ENCODE assay signal across 14 cellular contexts in genomic region chr10:79914410-79914997, GRCh38. TPM values are rescaled to one million over a fixed set of nuclear protein-coding genes. Genes with fewer than 3 reads are reported as not detected.
A peak's percentile ranks its signal among the peaks of the same experiment; 100 is the strongest.
DNase-seq lines count a peak whose midpoint lies in the region; ATAC-seq, FAIRE-seq and TF ChIP-seq lines count a peak whose summit lies in the region.
"Not testable (repeated sequence)": the region's sequence is repeated elsewhere in the genome, so short reads cannot be mapped to it uniquely, and the experiment has no call there.
"Had no signal": no experiment of that assay in that cellular context is flagged by ENCODE, and none has a peak within 500 bp of the region (broad histone marks: within the 10 kb centered on the region; RNA-seq: fewer than 3 reads in every experiment).

No MANE protein-coding gene starts in this region.

- not testable (repeated sequence) for H3K36me3 ChIP-seq in MM.1S (replicated peaks; ENCODE audit: insufficient read depth, low read length); Panc1 (ENCODE audit: control insufficient read depth, insufficient read depth, low read length); K562 (ENCODE audit: control insufficient read depth, insufficient read depth, low read length); HepG2 (replicated peaks in 1 of 2; ENCODE audit: control insufficient read depth in 1 of 2, insufficient read depth in 2 of 2, low read length in 2 of 2); small intestine (ENCODE audit: control insufficient read depth in 2 of 2, insufficient read depth in 2 of 2, low read length in 2 of 2)

- not testable (repeated sequence) for H3K27ac ChIP-seq in MM.1S (ENCODE audit: low read length); Panc1 (ENCODE audit: low read length); K562 (ENCODE audit: extremely low read depth, low read depth, low read length); HepG2 (ENCODE audit: extremely low read length, insufficient read depth, low read length); small intestine (ENCODE audit: low read depth in 1 of 2, low read length in 1 of 2)

- H3K9me1 ChIP-seq in K562 (ENCODE audit: control insufficient read depth, insufficient read depth, low read length): not testable (repeated sequence)

- H3K9me3 ChIP-seq in MM.1S (replicated peaks; ENCODE audit: insufficient read depth, low read length); Panc1 (ENCODE audit: control insufficient read depth, insufficient read depth, low read depth, low read length); K562 (replicated peaks; ENCODE audit: control insufficient read depth, insufficient read depth, low read depth, low read length); HepG2 (ENCODE audit: low read length); small intestine (ENCODE audit: control insufficient read depth, low read depth): not testable (repeated sequence)

- H4K20me1 ChIP-seq in MM.1S (ENCODE audit: insufficient read depth, low read length); K562 (replicated peaks; ENCODE audit: control insufficient read depth, insufficient read depth, low read length); HepG2 (ENCODE audit: insufficient read depth, low read length): not testable (repeated sequence)

- not testable (repeated sequence) for H3K9me2 ChIP-seq in MM.1S (replicated peaks; ENCODE audit: insufficient read depth, low read length)

- in situ Hi-C loops in Panc1 (cut with HindIII; ENCODE audit: low pct_unique_long_range_greater_than_20kb, low sequenced_read_pairs); K562 (cut with MboI); HepG2 (cut with HindIII; ENCODE audit: extremely low pct_ligation_motif_present, low pct_unique_long_range_greater_than_20kb): not testable (repeated sequence)

- H3F3A ChIP-seq in MM.1S (ENCODE audit: insufficient read depth, low read length): peaks cover 18% of the 10 kb centered on the region

- peak; percentile 21; the same call in 1 of the 2 replicates for ATAC-seq in Panc1
- peak; percentile 35; the same call in 2 of the 3 replicates for ATAC-seq in K562
- ATAC-seq in HepG2: not testable (repeated sequence)

- H3K79me2 ChIP-seq in MM.1S (ENCODE audit: low read length): peaks cover 18% of the 10 kb centered on the region
- not testable (repeated sequence) for H3K79me2 ChIP-seq in K562 (ENCODE audit: control insufficient read depth, insufficient read depth, low read length); HepG2 (ENCODE audit: insufficient read depth, low read length)

- not testable (repeated sequence) for DNase-seq in AG10803 (ENCODE audit: low read depth); Panc1 (ENCODE audit: low read depth, low spot score); K562 (ENCODE audit: extremely low read depth in 1 of 4, low spot score in 3 of 4); HepG2 (ENCODE audit: low spot score); small intestine
- DNase-seq in ELR (ENCODE audit: low read depth): peak; percentile 34
- peak; percentile 37 for DNase-seq in MM.1S
- DNase-seq in fibroblast of pulmonary artery (ENCODE audit: low read depth): peak; percentile 37

- 0% methylated on average over 2 of the region's 2 CpGs for WGBS in K562 (ENCODE audit: insufficient coverage, low coverage, missing lambda C conversion rate)
- 1% methylated on average over 2 of the region's 2 CpGs for WGBS in HepG2 (ENCODE audit: low lambda C conversion rate)
- WGBS in small intestine, 3 donors: 62 to 72% (median 70%) methylated on average over 2 of the region's 2 CpGs

- TF ChIP-seq CTCF in AG10803 (conservative IDR thresholded peaks at IDR 0.05; ENCODE audit: low read length): peak; percentile 20
- TF ChIP-seq CTCF in MM.1S (IDR thresholded peaks at IDR 0.05; ENCODE audit: low read length): peak; percentile 27
- not testable (repeated sequence) for TF ChIP-seq CTCF in Panc1 (IDR thresholded peaks at IDR 0.05); K562 (IDR thresholded peaks at IDR 0.05 in 2 of 3, conservative IDR thresholded peaks at IDR 0.05 in 1 of 3; ENCODE audit: insufficient read depth in 2 of 3, low read depth in 1 of 3, low read length in 3 of 3); HepG2 (CRISPR knock-in tag; IDR thresholded peaks at IDR 0.05)
- peak; percentile 24 for TF ChIP-seq CTCF in fibroblast of pulmonary artery (IDR thresholded peaks at IDR 0.05; ENCODE audit: low read length, missing control alignments)

- H3K4me3 ChIP-seq in AG10803 (ENCODE audit: low read length); MM.1S (ENCODE audit: low read length); Panc1 (ENCODE audit: low read depth in 2 of 2, low read length in 2 of 2); K562; fibroblast of pulmonary artery (replicated peaks; ENCODE audit: low read depth, low read length); HepG2 (replicated peaks in 1 of 3; ENCODE audit: insufficient read depth in 1 of 3, low read depth in 2 of 3, low read length in 3 of 3); small intestine (ENCODE audit: low read depth in 1 of 2, low read length in 2 of 2): not testable (repeated sequence)

- peak overlapping the region; percentile 39; the same call in 1 of the 2 replicates for H3K4me2 ChIP-seq in MM.1S (ENCODE audit: low read depth, low read length)
- not testable (repeated sequence) for H3K4me2 ChIP-seq in K562 (ENCODE audit: insufficient read depth, low read length); HepG2 (ENCODE audit: low read depth, low read length)

- H3K9ac ChIP-seq in MM.1S (ENCODE audit: low read length); K562 (ENCODE audit: insufficient read depth in 1 of 2, low read depth in 2 of 2, low read length in 2 of 2); HepG2 (ENCODE audit: insufficient read depth, low read depth, low read length): not testable (repeated sequence)

- CTCF ChIA-PET in Panc1 (lab: Charles Lee); K562 (lab: Yijun Ruan, JAX; ENCODE audit: low intra/inter-chr PET ratio); HepG2 (lab: Yijun Ruan, JAX; ENCODE audit: low intra/inter-chr PET ratio, low total read pairs): not testable (repeated sequence)

- not testable (repeated sequence) for H3K27me3 ChIP-seq in MM.1S (replicated peaks; ENCODE audit: insufficient read depth, low read length); HepG2 (ENCODE audit: control insufficient read depth in 1 of 2, insufficient read depth in 2 of 2, low read length in 2 of 2); small intestine (ENCODE audit: control insufficient read depth in 2 of 2, insufficient read depth in 2 of 2, low read length in 2 of 2)
- H3K27me3 ChIP-seq in Panc1 (ENCODE audit: control insufficient read depth, insufficient read depth, low read length) (peaks cover 35% of the 10 kb centered on the region), K562 (ENCODE audit: control insufficient read depth in 2 of 2, insufficient read depth in 2 of 2, low read length in 2 of 2) (peaks cover under 1 to 13% of the 10 kb centered on the region in 2 experiments; a peak in 3 of 5 replicates)

- H2AFZ ChIP-seq in MM.1S (ENCODE audit: low read length); K562 (ENCODE audit: low read depth, low read length); HepG2 (ENCODE audit: low read length): not testable (repeated sequence)

- not testable (repeated sequence) for TF ChIP-seq POLR2A in K562 (conservative IDR thresholded peaks at IDR 0.05); HepG2 (IDR thresholded peaks at IDR 0.05; ENCODE audit: insufficient read depth in 1 of 2, low read depth in 2 of 2, low read length in 2 of 2)

- intact Hi-C loops in Panc1 (cut with micrococcal nuclease; ENCODE audit: unreplicated experiment); K562 (cut with micrococcal nuclease); HepG2 (cut with micrococcal nuclease; ENCODE audit: unreplicated experiment): not testable (repeated sequence)

- not testable (repeated sequence) for TF ChIP-seq EP300 in K562 (IDR thresholded peaks at IDR 0.05; ENCODE audit: low read length); HepG2 (IDR thresholded peaks at IDR 0.05; ENCODE audit: low read depth in 2 of 2, low read length in 2 of 2); HepG2 (CRISPR knock-in tag; IDR thresholded peaks at IDR 0.05; ENCODE audit: borderline replicate concordance)

- TF ChIP-seq RAD21 in K562 (CRISPR knock-in tag; conservative IDR thresholded peaks at IDR 0.05 in 1 of 2, IDR thresholded peaks at IDR 0.05 in 1 of 2); HepG2 (CRISPR knock-in tag; IDR thresholded peaks at IDR 0.05): not testable (repeated sequence)

- H3K4me1 ChIP-seq in MM.1S (ENCODE audit: low read length): peaks cover 35% of the 10 kb centered on the region
- H3K4me1 ChIP-seq in Panc1 (ENCODE audit: control insufficient read depth, insufficient read depth, low read length); K562 (replicated peaks in 1 of 2; ENCODE audit: control insufficient read depth in 2 of 2, insufficient read depth in 2 of 2, low read length in 2 of 2); HepG2 (ENCODE audit: insufficient read depth, low read length); small intestine (ENCODE audit: control insufficient read depth in 2 of 2, insufficient read depth in 1 of 2, low read depth in 1 of 2, low read length in 1 of 2): not testable (repeated sequence)

- POLR2A ChIA-PET in Panc1 (lab: Charles Lee); K562 (lab: Yijun Ruan, JAX); HepG2 (lab: Yijun Ruan, JAX): not testable (repeated sequence)

- BruUV-seq in Panc1 (replicated peaks; lab: Mats Ljungman, UMichigan); K562 (replicated peaks; lab: Mats Ljungman, UMichigan); HepG2 (replicated peaks; lab: Mats Ljungman, UMichigan): not testable (repeated sequence)

- not testable (repeated sequence) for FAIRE-seq in K562 (lab: Jason Lieb, UNC); HepG2 (lab: Jason Lieb, UNC)
- FAIRE-seq in small intestine (lab: Jason Lieb, UNC): peak; percentile 96

RNA-seq across cellular contexts. Expression of gene SFTPD, which starts 34.4 kb away (rescaled TPM):
- total RNA-seq in Panc1 (2021; ENCODE audit: unreplicated experiment) (0.36 TPM), K562 (2014; rRNA removed) (not detected in 2 replicates), K562 (2014; rRNA removed; fragmentation: Illumina TruSeq; extraction: Trizol) (not detected in 2 replicates), K562 (2015; rRNA removed; fragmentation: Illumina TruSeq; extraction: Trizol) (not detected in 2 replicates), K562 (2021) (0.20 and 0.29 TPM in 2 replicates), HepG2 (2016; rRNA removed; fragmentation: Illumina TruSeq; extraction: Trizol) (not detected in 2 replicates)
- 0.17 TPM for polyA plus RNA-seq in Panc1 (2012; ENCODE audit: insufficient read length)
- total RNA-seq in K562 (2011; cell fraction: chromatin; rRNA removed; ENCODE audit: low replicate concordance): not detected in 2 replicates
- total RNA-seq in K562 (2011; cell fraction: nucleolus; rRNA removed): not detected in 2 replicates
- total RNA-seq in K562 (2011; cell fraction: nucleoplasm; rRNA removed): not detected in 2 replicates
- polyA plus RNA-seq in K562 (2011; rRNA removed) (not detected in 2 replicates), K562 (2014; fragmentation: Illumina TruSeq; extraction: Trizol) (not detected in 2 replicates), K562 (2014; fragmentation: Nextera tagmentation; extraction: Ambion mirVana) (not detected), K562 (2014; rRNA removed) (not detected in 2 replicates), HepG2 (2011; rRNA removed) (not detected in 2 replicates), small intestine (1 to 10 TPM in 1 of 3 donors, under 1 TPM in 2; 0.18 to 1.1 (median 0.81) TPM)
- not detected in 2 replicates for polyA plus RNA-seq in K562 (2011; cell fraction: cytosol; rRNA removed)
- not detected in 2 replicates for polyA plus RNA-seq in K562 (2011; cell fraction: nucleus; rRNA removed)
- not detected in 2 replicates for polyA plus RNA-seq in K562 (2012)
- polyA minus RNA-seq in K562 (2011; rRNA and poly(A)+ RNA removed): not detected in 2 replicates
- polyA minus RNA-seq in K562 (2011; cell fraction: cytosol; rRNA and poly(A)+ RNA removed): not detected in 2 replicates
- not detected in 2 replicates for polyA minus RNA-seq in K562 (2011; cell fraction: nucleus; rRNA and poly(A)+ RNA removed)
- not detected in 2 replicates for total RNA-seq in HepG2 (2016; cell fraction: cytosol; rRNA removed; fragmentation: Illumina TruSeq; extraction: Trizol; ENCODE audit: low read depth)
- not detected in 2 replicates for total RNA-seq in HepG2 (2016; cell fraction: insoluble cytoplasmic fraction; rRNA removed; fragmentation: Illumina TruSeq; extraction: Trizol)
- not detected in 2 replicates for total RNA-seq in HepG2 (2016; cell fraction: membrane; rRNA removed; fragmentation: Illumina TruSeq; extraction: Trizol)
- total RNA-seq in HepG2 (2016; cell fraction: nucleus; rRNA removed; fragmentation: Illumina TruSeq; extraction: Trizol): not detected in 2 replicates
- not detected in 2 replicates for polyA plus RNA-seq in HepG2 (2011; cell fraction: cytosol; rRNA removed)
- polyA plus RNA-seq in HepG2 (2011; cell fraction: nucleus; rRNA removed): not detected in 2 replicates
- polyA plus RNA-seq in HepG2 (2012): not detected in 2 replicates
- not detected in 2 replicates for polyA plus RNA-seq in HepG2 (2016; cell fraction: cytosol; fragmentation: Illumina TruSeq; extraction: Trizol; ENCODE audit: low read depth)
- not detected in 2 replicates for polyA plus RNA-seq in HepG2 (2016; cell fraction: insoluble cytoplasmic fraction; fragmentation: Illumina TruSeq; extraction: Trizol; ENCODE audit: low read depth)
- not detected in 2 replicates for polyA plus RNA-seq in HepG2 (2016; cell fraction: membrane; fragmentation: Illumina TruSeq; extraction: Trizol; ENCODE audit: low read depth)
- polyA plus RNA-seq in HepG2 (2016; cell fraction: nucleus; fragmentation: Illumina TruSeq; extraction: Trizol; ENCODE audit: insufficient read depth, low read depth): not detected in 2 replicates
- polyA minus RNA-seq in HepG2 (2011; rRNA and poly(A)+ RNA removed; ENCODE audit: low replicate concordance): not detected in 2 replicates
- polyA minus RNA-seq in HepG2 (2011; cell fraction: cytosol; rRNA and poly(A)+ RNA removed): not detected in 2 replicates
- not detected in 2 replicates for polyA minus RNA-seq in HepG2 (2011; cell fraction: nucleus; rRNA and poly(A)+ RNA removed)
- total RNA-seq: A673; activated CD4-positive, alpha-beta memory T cell treated with anti-CD3 and anti-CD28 coated beads, Interleukin-2, amount 10 ng/mL, durations not matched to agents 7 days and 5 days; G401; lung microvascular endothelial cell; skeletal muscle tissue; transverse colon had no signal
